15 cellular contexts compared by ENCODE assay signal in genomic region chr6:77535172-77535571, GRCh38.
DNase-seq lines count a peak whose midpoint lies in the region; ATAC-seq and TF ChIP-seq lines count a peak whose summit lies in the region.
"Had no signal": no experiment of that assay in that cellular context is flagged by ENCODE, and none has a peak within 500 bp of the region (broad histone marks: within the 10 kb centered on the region; RNA-seq: fewer than 3 reads in every experiment).

No MANE protein-coding gene starts in this region.

- H3K4me1 ChIP-seq in foreskin keratinocyte (no peaks in the 10 kb centered on the region), gastroesophageal sphincter (no peaks in the 10 kb centered on the region)
- H3K4me1 ChIP-seq: BLaER1 had no signal

- TF ChIP-seq CTCF in foreskin keratinocyte (conservative IDR thresholded peaks at IDR 0.05) (no peak), gastroesophageal sphincter (IDR thresholded peaks at IDR 0.05) (no peak)

- H3K36me3 ChIP-seq in gastroesophageal sphincter: no peaks in the 10 kb centered on the region
- H3K36me3 ChIP-seq: BLaER1 had no signal

- no peaks in the 10 kb centered on the region for H3K27me3 ChIP-seq in foreskin keratinocyte
- H3K27me3 ChIP-seq in gastroesophageal sphincter: no peaks in the 10 kb centered on the region
- H3K27me3 ChIP-seq: BLaER1 had no signal

- H3K27ac ChIP-seq in foreskin keratinocyte (no peak overlapping the region), gastroesophageal sphincter (no peak overlapping the region)
- H3K27ac ChIP-seq: BLaER1, C4-2B had no signal

- no peak for ATAC-seq in foreskin keratinocyte
- no peak for ATAC-seq in gastroesophageal sphincter
- ATAC-seq: GM23338, HCT116 had no signal

- no peak for TF ChIP-seq EP300 in gastroesophageal sphincter (IDR thresholded peaks at IDR 0.05)

- H3K9me3 ChIP-seq in gastroesophageal sphincter: peaks cover 0 to 9% (median 0%) of the 10 kb centered on the region in 3 donors
- H3K9me3 ChIP-seq: BLaER1 had no signal

- H3K4me3 ChIP-seq in gastroesophageal sphincter: no peak overlapping the region
- H3K4me3 ChIP-seq: BLaER1, GM23338 had no signal

- DNase-seq in DMS53 (lab: John Stamatoyannopoulos, UW): peak; percentile 66
- peak; percentile 41 for DNase-seq in NCI-H774 (lab: John Stamatoyannopoulos, UW)
- DNase-seq in foreskin keratinocyte: peak; percentile 7 to 8
- no peak for DNase-seq in NCI-H1694 (lab: John Stamatoyannopoulos, UW)
- no peak for DNase-seq in NCI-H128 (lab: John Stamatoyannopoulos, UW; ENCODE audit: unreplicated experiment)
- DNase-seq: CD4-positive, alpha-beta T cell; CD8-positive, alpha-beta memory T cell; DMS 273 treated with DMSO at 0.1 percent for 48 hours; DND-41; H9 had no signal

- no peak for TF ChIP-seq POLR2A in gastroesophageal sphincter (IDR thresholded peaks at IDR 0.05)

Comparison
In these comparisons a context has a peak if more than half of its experiments do, and no peak if none do; other contexts are left out.
1. DNase-seq: peak in DMS53 (single experiment), NCI-H774 (single experiment) and foreskin keratinocyte (2 of 2); none in NCI-H1694 (single experiment) and NCI-H128 (single experiment).